In the genomic region with DNA sequence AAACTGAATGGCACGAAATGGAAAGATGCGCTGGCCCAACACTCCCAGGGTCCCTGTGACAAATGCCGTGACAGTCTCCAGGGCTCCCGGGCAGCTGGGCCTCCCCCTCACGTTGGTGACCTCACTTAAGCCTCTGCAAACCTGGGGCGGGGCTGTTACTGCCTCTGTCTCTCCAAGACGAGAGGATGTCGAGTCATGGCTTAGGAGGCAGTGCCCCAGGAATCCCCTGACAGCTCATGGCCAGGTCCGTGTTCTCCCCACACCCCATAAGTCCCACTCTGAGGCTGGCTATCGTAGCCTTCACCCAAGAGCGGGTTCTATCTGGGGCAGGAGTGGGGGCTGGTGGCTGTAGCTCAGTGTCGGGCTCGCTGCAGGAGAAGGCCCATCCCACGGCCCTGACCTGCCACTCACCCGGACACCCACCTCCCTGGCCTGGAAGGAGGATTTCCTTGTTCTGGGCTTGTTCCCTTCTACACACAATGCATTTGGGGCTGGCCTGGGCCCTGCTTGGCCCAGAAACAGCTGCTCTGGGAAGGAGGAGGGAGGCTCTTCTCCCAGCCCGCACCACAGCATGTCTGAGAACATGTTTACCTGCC, we compare ENCODE assay signal across 16 cellular contexts. TPM values are rescaled to one million over a fixed set of nuclear protein-coding genes. Genes with fewer than 3 reads are reported as not detected.
DNase-seq lines count a peak whose midpoint lies in the region; ATAC-seq and TF ChIP-seq lines count a peak whose summit lies in the region.
"Had no signal": no experiment of that assay in that cellular context is flagged by ENCODE, and none has a peak within 500 bp of the region (broad histone marks: within the 10 kb centered on the region; RNA-seq: fewer than 3 reads in every experiment).

No MANE protein-coding gene starts in this region.

- intact Hi-C loops in psoas muscle (cut with DNase I): loop anchor here (10.0 kb wide), 2 partner anchors 196 to 424 kb away; a partner anchor contains a TSS

- no peaks in the 10 kb centered on the region for H3K27me3 ChIP-seq in psoas muscle (ENCODE audit: insufficient read depth in 3 of 3, low read length in 2 of 3)

- H3K36me3 ChIP-seq in psoas muscle (ENCODE audit: insufficient read depth in 1 of 2, low read depth in 1 of 2): peaks cover 0 to 8% of the 10 kb centered on the region in 2 donors

- TF ChIP-seq CTCF in fibroblast of pulmonary artery (IDR thresholded peaks at IDR 0.05; ENCODE audit: low read length, missing control alignments) (no peak), psoas muscle (IDR thresholded peaks at IDR 0.05) (no peak)

- peak overlapping the region; percentile 60 for H3K27ac ChIP-seq in psoas muscle
- H3K27ac ChIP-seq: KMS-11 had no signal

- peak in 1 of 4 donors; percentile 5 for ATAC-seq in psoas muscle
- no peak for ATAC-seq in HG03469 (IDR thresholded peaks at IDR 0.05; ENCODE audit: unreplicated experiment)
- ATAC-seq: GM12878 had no signal

- peaks cover 30% of the 10 kb centered on the region for H3K4me1 ChIP-seq in psoas muscle

- H3K9me3 ChIP-seq in psoas muscle: no peaks in the 10 kb centered on the region

- DNase-seq in Daoy (ENCODE audit: low read depth) (peak; percentile 67), SW 1271 (lab: John Stamatoyannopoulos, UW) (peak; percentile 49 to 61), fibroblast of pulmonary artery (ENCODE audit: low read depth) (peak; percentile 74), psoas muscle (peak in 1 of 2 donors; percentile 45), T-helper 9 cell (no peak)
- no peak for DNase-seq in stimulated activated naive CD4-positive, alpha-beta T cell treated with Interleukin-2 at 50 U/mL for 16 hours (lab: John Stamatoyannopoulos, UW)
- no peak for DNase-seq in stimulated activated CD4-positive, alpha-beta T cell treated with anti-CD3 and anti-CD28 coated beads, Interleukin-2, amount 100 ng/mL, for 48 hours
- DNase-seq: activated T-cell treated with anti-CD3 and anti-CD28 coated beads, Interleukin-2, amount 50 U/mL, for 24 hours; NCI-H446 treated with DMSO at 0.1 percent for 48 hours; T-helper 2 cell had no signal

- WGBS in psoas muscle, 3 donors: 49 to 55% (median 55%) methylated on average over 16 of the region's 16 CpGs

- no peak overlapping the region for H3K4me3 ChIP-seq in fibroblast of pulmonary artery (replicated peaks; ENCODE audit: low read depth, low read length)
- H3K4me3 ChIP-seq in psoas muscle: peak overlapping the region; percentile 22
- H3K4me3 ChIP-seq: coronary artery, GM12878 had no signal

RNA-seq across cellular contexts. Expression of a gene that starts 5.6 kb away (rescaled TPM):
- 1,690 and 2,894 TPM in 2 replicates for total RNA-seq in Daoy (2014; rRNA removed; shearing (Covaris generic))
- 1,000 to 10,000 TPM in 3 of 4 donors, 100 to 1,000 TPM in 1; 602 to 1,206 (median 1,044) TPM for total RNA-seq in psoas muscle
- 1,000 to 10,000 TPM; 3,473 to 5,162 (median 3,791) TPM for polyA plus RNA-seq in psoas muscle

RNA-seq across cellular contexts. Expression of a gene that starts 14.2 kb away (rescaled TPM):
- total RNA-seq in Daoy (2014; rRNA removed; shearing (Covaris generic)): 3.1 and 9.6 TPM in 2 replicates
- 10 to 100 TPM; 27.2 to 74.6 (median 46.5) TPM for total RNA-seq in psoas muscle
- polyA plus RNA-seq in psoas muscle: 10 to 100 TPM; 14.4 to 40.5 (median 23.3) TPM
- polyA plus RNA-seq: CD14-positive monocyte had no signal

RNA-seq across cellular contexts. Expression of a gene that starts 25.8 kb away (rescaled TPM):
- 2.0 and 3.8 TPM in 2 replicates for total RNA-seq in Daoy (2014; rRNA removed; shearing (Covaris generic))
- 1 to 10 TPM; 3.0 to 4.2 (median 3.9) TPM for total RNA-seq in psoas muscle
- 1 to 10 TPM; 2.4 to 4.3 (median 3.5) TPM for polyA plus RNA-seq in psoas muscle

RNA-seq across cellular contexts. Expression of a gene that starts 46.0 kb away (rescaled TPM):
- total RNA-seq in Daoy (2014; rRNA removed; shearing (Covaris generic)): not detected in 2 replicates
- not detected for total RNA-seq in psoas muscle
- polyA plus RNA-seq in psoas muscle: under 1 TPM in 2 of 3 donors, not detected in 1; 0.03 to 0.08 TPM
- total RNA-seq: GM12878, posterior vena cava had no signal
- polyA plus RNA-seq: CD14-positive monocyte, GM12878 had no signal

Comparison
In these comparisons a context has a peak if more than half of its experiments do, and no peak if none do; other contexts are left out.
1. DNase-seq: peak in Daoy (single experiment), SW 1271 (2 of 2) and fibroblast of pulmonary artery (single experiment); none in stimulated activated naive CD4-positive, alpha-beta T cell treated with Interleukin-2 at 50 U/mL for 16 hours (single experiment), T-helper 9 cell (single experiment) and stimulated activated CD4-positive, alpha-beta T cell treated with anti-CD3 and anti-CD28 coated beads, Interleukin-2, amount 100 ng/mL, for 48 hours (0 of 2).